ENCODE assay signal across 8 cellular contexts in the genomic region with DNA sequence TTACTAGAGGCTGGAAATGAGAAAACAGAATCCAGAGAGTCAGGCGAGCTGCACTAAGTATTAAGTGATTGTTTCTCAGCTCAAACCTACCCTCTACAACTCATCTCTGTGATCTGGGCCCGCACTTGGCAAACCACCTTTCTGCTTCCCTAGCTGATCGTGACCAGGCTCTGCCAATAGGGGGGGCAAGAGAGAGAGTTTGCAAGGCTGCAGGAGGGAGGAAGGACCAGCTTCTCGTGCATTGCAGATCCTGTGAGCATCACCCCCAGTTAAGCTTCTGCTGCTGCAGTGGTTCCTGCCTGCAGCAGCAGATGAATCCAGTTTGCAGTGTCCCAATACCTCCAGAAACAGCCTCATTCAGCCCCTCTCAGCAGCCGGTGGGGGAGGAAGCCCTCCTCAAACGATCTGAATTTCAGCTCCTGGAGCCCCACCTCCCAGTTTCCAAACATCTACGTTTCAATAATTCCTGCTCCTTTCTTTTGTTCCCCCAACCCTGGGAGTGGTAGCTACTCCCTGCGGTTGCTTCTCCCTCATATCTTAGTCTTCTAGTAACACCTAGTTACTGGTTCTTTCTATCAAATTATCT.
DNase-seq lines count a peak whose midpoint lies in the region; ATAC-seq and TF ChIP-seq lines count a peak whose summit lies in the region.

No MANE protein-coding gene starts in this region.

- peaks cover 9% of the 10 kb centered on the region for H3K4me1 Mint-ChIP-seq in activated naive CD4-positive, alpha-beta T cell treated with anti-CD3 and anti-CD28 coated beads, Interleukin-2, amount 10 ng/mL, durations not matched to agents 7 days and 5 days

- CTCF ChIA-PET in activated naive CD4-positive, alpha-beta T cell treated with anti-CD3 and anti-CD28 coated beads, Interleukin-2, amount 10 ng/mL, durations not matched to agents 7 days and 5 days (lab: Charles Lee), result interaction anchor here (0.6 to 6.0 kb wide), 26 partner anchors 8 to 164 kb away, joined by 3 to 129 read pairs (median 8); a partner anchor contains a TSS

- no peaks in the 10 kb centered on the region for H3K9me3 Mint-ChIP-seq in activated naive CD4-positive, alpha-beta T cell treated with anti-CD3 and anti-CD28 coated beads, Interleukin-2, amount 10 ng/mL, durations not matched to agents 7 days and 5 days

- no peak overlapping the region for H3K27ac Mint-ChIP-seq in activated naive CD4-positive, alpha-beta T cell treated with anti-CD3 and anti-CD28 coated beads, Interleukin-2, amount 10 ng/mL, durations not matched to agents 7 days and 5 days

- no peaks in the 10 kb centered on the region for H3K27me3 Mint-ChIP-seq in activated naive CD4-positive, alpha-beta T cell treated with anti-CD3 and anti-CD28 coated beads, Interleukin-2, amount 10 ng/mL, durations not matched to agents 7 days and 5 days

- peaks cover 28% of the 10 kb centered on the region for H3K36me3 Mint-ChIP-seq in activated naive CD4-positive, alpha-beta T cell treated with anti-CD3 and anti-CD28 coated beads, Interleukin-2, amount 10 ng/mL, durations not matched to agents 7 days and 5 days

- H3K4me3 Mint-ChIP-seq in activated naive CD4-positive, alpha-beta T cell treated with anti-CD3 and anti-CD28 coated beads, Interleukin-2, amount 10 ng/mL, durations not matched to agents 7 days and 5 days, result no peak overlapping the region

- peak; percentile 73 for DNase-seq in EH (ENCODE audit: low read depth)
- peak; percentile 90 to 94 for DNase-seq in Kasumi-1 (lab: John Stamatoyannopoulos, UW)
- DNase-seq in activated naive CD4-positive, alpha-beta T cell treated with anti-CD3 and anti-CD28 coated beads, Interleukin-2, amount 10 ng/mL, durations not matched to agents 7 days and 5 days, result peak; percentile 91
- DNase-seq in glomerular visceral epithelial cell (ENCODE audit: extremely low spot score), result peak; percentile 66
- DNase-seq in putamen (ENCODE audit: low spot score), result peak; percentile 83
- no peak for DNase-seq in OCI-M2 (lab: John Stamatoyannopoulos, UW; ENCODE audit: unreplicated experiment)

- peak; percentile 94 for ATAC-seq in SK-N-SH treated with all-trans-retinoic acid at 6 μM for 48 hours
- no peak for ATAC-seq in GM21529 (IDR thresholded peaks at IDR 0.05; ENCODE audit: unreplicated experiment)

TF ChIP-seq in SK-N-SH treated with all-trans-retinoic acid at 6 μM for 48 hours, 23 proteins besides CTCF, POLR2A, EP300 and RAD21:
- TF ChIP-seq, protein P1, sequence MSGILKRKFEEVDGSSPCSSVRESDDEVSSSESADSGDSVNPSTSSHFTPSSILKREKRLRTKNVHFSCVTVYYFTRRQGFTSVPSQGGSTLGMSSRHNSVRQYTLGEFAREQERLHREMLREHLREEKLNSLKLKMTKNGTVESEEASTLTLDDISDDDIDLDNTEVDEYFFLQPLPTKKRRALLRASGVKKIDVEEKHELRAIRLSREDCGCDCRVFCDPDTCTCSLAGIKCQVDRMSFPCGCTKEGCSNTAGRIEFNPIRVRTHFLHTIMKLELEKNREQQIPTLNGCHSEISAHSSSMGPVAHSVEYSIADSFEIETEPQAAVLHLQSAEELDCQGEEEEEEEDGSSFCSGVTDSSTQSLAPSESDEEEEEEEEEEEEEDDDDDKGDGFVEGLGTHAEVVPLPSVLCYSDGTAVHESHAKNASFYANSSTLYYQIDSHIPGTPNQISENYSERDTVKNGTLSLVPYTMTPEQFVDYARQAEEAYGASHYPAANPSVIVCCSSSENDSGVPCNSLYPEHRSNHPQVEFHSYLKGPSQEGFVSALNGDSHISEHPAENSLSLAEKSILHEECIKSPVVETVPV (CRISPR knock-in tag; IDR thresholded peaks at IDR 0.05), result no peak
- TF ChIP-seq, protein P2, sequence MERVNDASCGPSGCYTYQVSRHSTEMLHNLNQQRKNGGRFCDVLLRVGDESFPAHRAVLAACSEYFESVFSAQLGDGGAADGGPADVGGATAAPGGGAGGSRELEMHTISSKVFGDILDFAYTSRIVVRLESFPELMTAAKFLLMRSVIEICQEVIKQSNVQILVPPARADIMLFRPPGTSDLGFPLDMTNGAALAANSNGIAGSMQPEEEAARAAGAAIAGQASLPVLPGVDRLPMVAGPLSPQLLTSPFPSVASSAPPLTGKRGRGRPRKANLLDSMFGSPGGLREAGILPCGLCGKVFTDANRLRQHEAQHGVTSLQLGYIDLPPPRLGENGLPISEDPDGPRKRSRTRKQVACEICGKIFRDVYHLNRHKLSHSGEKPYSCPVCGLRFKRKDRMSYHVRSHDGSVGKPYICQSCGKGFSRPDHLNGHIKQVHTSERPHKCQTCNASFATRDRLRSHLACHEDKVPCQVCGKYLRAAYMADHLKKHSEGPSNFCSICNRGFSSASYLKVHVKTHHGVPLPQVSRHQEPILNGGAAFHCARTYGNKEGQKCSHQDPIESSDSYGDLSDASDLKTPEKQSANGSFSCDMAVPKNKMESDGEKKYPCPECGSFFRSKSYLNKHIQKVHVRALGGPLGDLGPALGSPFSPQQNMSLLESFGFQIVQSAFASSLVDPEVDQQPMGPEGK (CRISPR knock-in tag; IDR thresholded peaks at IDR 0.05; ENCODE audit: borderline replicate concordance), result no peak
- TF ChIP-seq OSR1 (CRISPR knock-in tag; IDR thresholded peaks at IDR 0.05), result no peak
